9 cellular contexts compared by ENCODE assay signal in genomic region chr14:36069535-36069900, GRCh38.
DNase-seq lines count a peak whose midpoint lies in the region; ATAC-seq, FAIRE-seq and TF ChIP-seq lines count a peak whose summit lies in the region.
"Had no signal": no experiment of that assay in that cellular context is flagged by ENCODE, and none has a peak within 500 bp of the region (broad histone marks: within the 10 kb centered on the region; RNA-seq: fewer than 3 reads in every experiment).

No MANE protein-coding gene starts in this region.

- peaks cover 2 to 4% of the 10 kb centered on the region in 2 donors for H3K4me1 ChIP-seq in kidney (ENCODE audit: control insufficient read depth in 1 of 2, insufficient read depth in 1 of 2, low read depth in 1 of 2, low read length in 2 of 2)

- no peaks in the 10 kb centered on the region for H3K9me3 ChIP-seq in kidney (ENCODE audit: control insufficient read depth in 1 of 2, low read length in 2 of 2)

- in situ Hi-C loops in astrocyte of the spinal cord (cut with HindIII; ENCODE audit: low sequenced_read_pairs), result no loop called here

- DNase-seq in DMS114 treated with DMSO at 0.1 percent for 48 hours (lab: John Stamatoyannopoulos, UW; ENCODE audit: unreplicated experiment) (peak; percentile 17), HT-29 (ENCODE audit: low spot score) (peak; percentile 43), NCI-H82 (lab: John Stamatoyannopoulos, UW) (peak; percentile 71), astrocyte of the spinal cord (ENCODE audit: low read depth, low spot score) (peak; percentile 39), kidney (no peak), superior temporal gyrus (ENCODE audit: extremely low spot score) (peak; percentile 76), cerebellum (ENCODE audit: low spot score) (no peak)
- DNase-seq: activated B cell treated with CpG ODN at 0.5 μM for 24 hours had no signal

- no peak for FAIRE-seq in kidney (lab: Jason Lieb, UNC)

- TF ChIP-seq CTCF in astrocyte of the spinal cord (IDR thresholded peaks at IDR 0.05; ENCODE audit: low read depth, low read length) (peak; percentile 69), kidney (IDR thresholded peaks at IDR 0.05; ENCODE audit: borderline replicate concordance, extremely low read depth, insufficient read depth) (peak; percentile 60)

- no peak overlapping the region for H3K4me3 ChIP-seq in astrocyte of the spinal cord (ENCODE audit: low read depth, low read length)
- H3K4me3 ChIP-seq in kidney (ENCODE audit: low read length in 2 of 2), result peak overlapping the region in 1 of 2 donors; percentile 5

- H3K9ac ChIP-seq in kidney (ENCODE audit: low read length in 2 of 2), result no peak overlapping the region

- intact Hi-C loops in kidney (cut with DNase I), result no loop called here

- peak; percentile 68 for ATAC-seq in GM19463 (IDR thresholded peaks at IDR 0.05; ENCODE audit: unreplicated experiment)

- H3K27ac ChIP-seq in kidney (ENCODE audit: low read depth in 2 of 2, low read length in 2 of 2), result peak overlapping the region in 1 of 2 donors; percentile 15

- H3K36me3 ChIP-seq in kidney (ENCODE audit: control insufficient read depth in 1 of 2, insufficient read depth in 2 of 2, low read length in 2 of 2), result no peaks in the 10 kb centered on the region

Comparison
In these comparisons a context has a peak if more than half of its experiments do, and no peak if none do; other contexts are left out.
1. DNase-seq: peak in DMS114 treated with DMSO at 0.1 percent for 48 hours (single experiment), HT-29 (single experiment), NCI-H82 (single experiment), astrocyte of the spinal cord (single experiment) and superior temporal gyrus (single experiment); none in kidney (single experiment) and cerebellum (single experiment).